9 cellular contexts compared by ENCODE assay signal in the genomic region with DNA sequence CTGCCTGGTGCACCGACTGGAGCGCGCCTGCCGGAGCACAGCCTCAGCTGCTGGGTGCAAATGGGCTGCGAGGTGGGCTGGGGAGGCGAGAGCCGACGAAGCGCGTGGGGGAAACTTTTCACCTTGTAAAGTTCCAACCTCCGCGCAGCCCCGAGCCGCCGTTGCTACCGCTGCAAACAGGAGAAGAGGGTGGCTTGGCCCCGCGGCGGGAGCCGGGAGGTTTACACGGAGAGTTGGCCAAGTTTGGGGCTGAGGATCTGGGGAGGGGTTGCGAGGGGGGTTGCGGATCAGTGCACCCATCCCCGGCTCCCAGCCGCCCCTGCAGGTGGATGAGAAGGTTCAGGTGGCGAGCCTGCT. TPM values are rescaled to one million over a fixed set of nuclear protein-coding genes. Genes with fewer than 3 reads are reported as not detected.
DNase-seq lines count a peak whose midpoint lies in the region; ATAC-seq and TF ChIP-seq lines count a peak whose summit lies in the region.
"Had no signal": no experiment of that assay in that cellular context is flagged by ENCODE, and none has a peak within 500 bp of the region (broad histone marks: within the 10 kb centered on the region; RNA-seq: fewer than 3 reads in every experiment).

No MANE protein-coding gene starts in this region.

- CTCF ChIA-PET in GM10248 (lab: Yijun Ruan, JAX) (no interaction called here), SK-N-SH (lab: Yijun Ruan, JAX) (interaction anchor here (1.2 to 1.8 kb wide), 4 partner anchors 9 to 666 kb away, joined by 3 to 10 read pairs (median 6); no protein-coding TSS in a partner anchor), OCI-LY7 (lab: Charles Lee; ENCODE audit: unreplicated experiment) (no interaction called here)

- no peaks in the 10 kb centered on the region for H3K36me3 ChIP-seq in SK-N-SH (replicated peaks in 1 of 2; ENCODE audit: control insufficient read depth in 1 of 2, insufficient read depth in 2 of 2, low read length in 1 of 2)
- no peaks in the 10 kb centered on the region for H3K36me3 ChIP-seq in right atrium auricular region
- no peaks in the 10 kb centered on the region for H3K36me3 ChIP-seq in OCI-LY7 (ENCODE audit: insufficient read depth, low read length)

- H3K4me2 ChIP-seq in SK-N-SH, result peak overlapping the region; percentile 94
- H3K4me2 ChIP-seq in OCI-LY7 (ENCODE audit: low read length), result no peak overlapping the region

- TF ChIP-seq CTCF in GM10248 (IDR thresholded peaks at IDR 0.05; ENCODE audit: control extremely low read depth, extremely low read depth, low read depth, missing control alignments) (no peak), SK-N-SH (IDR thresholded peaks at IDR 0.05) (no peak), right atrium auricular region (IDR thresholded peaks at IDR 0.05) (no peak), OCI-LY7 (conservative IDR thresholded peaks at IDR 0.05; ENCODE audit: low read length) (no peak)

- peak overlapping the region in 1 of 2 experiments; percentile 60; a peak in 2 of 4 replicates for H3K27ac ChIP-seq in SK-N-SH (ENCODE audit: low read depth in 2 of 2, low read length in 1 of 2)
- no peak overlapping the region for H3K27ac ChIP-seq in right atrium auricular region
- H3K27ac ChIP-seq in OCI-LY7 (ENCODE audit: low read depth, low read length, poor library complexity, severe bottlenecking), result no peak overlapping the region

- POLR2A ChIA-PET in GM10248 (lab: Yijun Ruan, JAX), result no interaction called here
- POLR2A ChIA-PET in SK-N-SH (lab: Yijun Ruan, JAX), result no interaction called here
- POLR2A ChIA-PET in OCI-LY7 (lab: Charles Lee), result no interaction called here

- H3K9ac ChIP-seq in SK-N-SH, result peak overlapping the region; percentile 73; the same call in 1 of the 2 replicates

- H3K79me2 ChIP-seq in SK-N-SH (ENCODE audit: insufficient read depth) (peaks cover 28% of the 10 kb centered on the region; the same call in 1 of the 2 replicates), OCI-LY7 (ENCODE audit: insufficient read depth, low read depth, low read length) (no peaks in the 10 kb centered on the region)

- no peaks in the 10 kb centered on the region; the same call in 1 of the 2 replicates for H3K27me3 ChIP-seq in SK-N-SH (ENCODE audit: insufficient read depth)
- H3K27me3 ChIP-seq in right atrium auricular region, result peaks cover 0 to 5% of the 10 kb centered on the region in 2 donors

- TF ChIP-seq EP300 in SK-N-SH (IDR thresholded peaks at IDR 0.05; ENCODE audit: borderline replicate concordance in 1 of 2, low read depth in 1 of 2, low read length in 1 of 2), result no peak

- H3K9me2 ChIP-seq in SK-N-SH (no peaks in the 10 kb centered on the region), OCI-LY7 (ENCODE audit: insufficient read depth, low read length) (no peaks in the 10 kb centered on the region)

- DNase-seq in GM10248 (ENCODE audit: extremely low spot score), result peak; percentile 8
- DNase-seq in SK-N-SH, result no peak
- no peak for DNase-seq in right atrium auricular region (ENCODE audit: low spot score)
- peak; percentile 38 for DNase-seq in putamen (ENCODE audit: low spot score)
- DNase-seq in OCI-LY7 (ENCODE audit: low spot score), result no peak
- no peak for DNase-seq in GM19240 (ENCODE audit: insufficient read length, low spot score)
- no peak for DNase-seq in stimulated activated CD8-positive, alpha-beta memory T cell treated with anti-CD3 and anti-CD28 coated beads, Interleukin-4, amount 100 ng/mL, for 48 hours
- DNase-seq: activated CD4-positive, alpha-beta T cell treated with anti-CD3 and anti-CD28 coated beads, Interleukin-2, amount 50 U/mL, for 4 hours had no signal

- WGBS in SK-N-SH (ENCODE audit: low lambda C conversion rate), result 2% methylated on average over 12 of the region's 26 CpGs

- TF ChIP-seq RAD21 in SK-N-SH (IDR thresholded peaks at IDR 0.05; ENCODE audit: low read length), result no peak

- H2AFZ ChIP-seq in SK-N-SH (ENCODE audit: low read depth) (peak overlapping the region; percentile 93), OCI-LY7 (ENCODE audit: low read length) (no peak overlapping the region)

- H4K20me1 ChIP-seq in SK-N-SH (ENCODE audit: insufficient read depth), result no peaks in the 10 kb centered on the region
- no peaks in the 10 kb centered on the region for H4K20me1 ChIP-seq in OCI-LY7 (ENCODE audit: insufficient read depth, low read length)

- H3K9me3 ChIP-seq in SK-N-SH, result 0 out of 2 replicates have a peak, but pooled peaks cover 6% of the 10 kb centered on the region
- H3K9me3 ChIP-seq in right atrium auricular region, result no peaks in the 10 kb centered on the region
- no peaks in the 10 kb centered on the region for H3K9me3 ChIP-seq in OCI-LY7 (ENCODE audit: low read length)

- H3K4me3 ChIP-seq in SK-N-SH (ENCODE audit: low read depth in 2 of 2, low read length in 1 of 2) (peak overlapping the region; percentile 53 to 89), right atrium auricular region (peak overlapping the region; percentile 34 to 47), OCI-LY7 (ENCODE audit: low read depth, low read length, poor library complexity, severe bottlenecking) (no peak overlapping the region)

- BruUV-seq in OCI-LY7 (replicated peaks; lab: Mats Ljungman, UMichigan), result no TSS peak

- H3F3A ChIP-seq in SK-N-SH (replicated peaks; ENCODE audit: insufficient read depth), result peaks cover 13% of the 10 kb centered on the region

- intact Hi-C loops in OCI-LY7 (cut with micrococcal nuclease; ENCODE audit: unreplicated experiment), result no loop called here

- H3K4me1 ChIP-seq in SK-N-SH (ENCODE audit: control insufficient read depth in 1 of 2, insufficient read depth in 2 of 2, low read depth in 1 of 2, low read length in 1 of 2), result peaks cover 0 to 30% of the 10 kb centered on the region in 2 experiments; a peak in 2 of 4 replicates
- peaks cover 0 to 24% of the 10 kb centered on the region in 2 donors for H3K4me1 ChIP-seq in right atrium auricular region
- H3K4me1 ChIP-seq in OCI-LY7 (ENCODE audit: insufficient read depth, low read length, poor library complexity, severe bottlenecking), result no peaks in the 10 kb centered on the region

- ATAC-seq in HG03565 (IDR thresholded peaks at IDR 0.05; ENCODE audit: unreplicated experiment), result no peak

TF ChIP-seq in SK-N-SH, 30 proteins besides CTCF, POLR2A, EP300 and RAD21 (continues in another document):
- TF ChIP-seq EZH2phosphoT487 (IDR thresholded peaks at IDR 0.05; ENCODE audit: borderline replicate concordance, low read depth) (no peak), RFX5 (IDR thresholded peaks at IDR 0.05; ENCODE audit: low read length) (no peak), TCF12 (IDR thresholded peaks at IDR 0.05) (no peak), SIN3A (IDR thresholded peaks at IDR 0.05; ENCODE audit: borderline replicate concordance, low read depth, low read length) (no peak), FOXM1 (IDR thresholded peaks at IDR 0.05; ENCODE audit: low read depth) (no peak), TAF1 (IDR thresholded peaks at IDR 0.05; ENCODE audit: borderline replicate concordance, low read depth, low read length) (no peak), MXI1 (IDR thresholded peaks at IDR 0.05; ENCODE audit: low read depth, low read length) (no peak)
- TF ChIP-seq, protein P1, sequence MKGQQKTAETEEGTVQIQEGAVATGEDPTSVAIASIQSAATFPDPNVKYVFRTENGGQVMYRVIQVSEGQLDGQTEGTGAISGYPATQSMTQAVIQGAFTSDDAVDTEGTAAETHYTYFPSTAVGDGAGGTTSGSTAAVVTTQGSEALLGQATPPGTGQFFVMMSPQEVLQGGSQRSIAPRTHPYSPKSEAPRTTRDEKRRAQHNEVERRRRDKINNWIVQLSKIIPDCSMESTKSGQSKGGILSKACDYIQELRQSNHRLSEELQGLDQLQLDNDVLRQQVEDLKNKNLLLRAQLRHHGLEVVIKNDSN (IDR thresholded peaks at IDR 0.05; ENCODE audit: borderline replicate concordance, low read depth), result no peak
- TF ChIP-seq, protein P2, sequence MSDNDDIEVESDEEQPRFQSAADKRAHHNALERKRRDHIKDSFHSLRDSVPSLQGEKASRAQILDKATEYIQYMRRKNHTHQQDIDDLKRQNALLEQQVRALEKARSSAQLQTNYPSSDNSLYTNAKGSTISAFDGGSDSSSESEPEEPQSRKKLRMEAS (IDR thresholded peaks at IDR 0.05; ENCODE audit: low read depth), result no peak
- TF ChIP-seq, protein P3, sequence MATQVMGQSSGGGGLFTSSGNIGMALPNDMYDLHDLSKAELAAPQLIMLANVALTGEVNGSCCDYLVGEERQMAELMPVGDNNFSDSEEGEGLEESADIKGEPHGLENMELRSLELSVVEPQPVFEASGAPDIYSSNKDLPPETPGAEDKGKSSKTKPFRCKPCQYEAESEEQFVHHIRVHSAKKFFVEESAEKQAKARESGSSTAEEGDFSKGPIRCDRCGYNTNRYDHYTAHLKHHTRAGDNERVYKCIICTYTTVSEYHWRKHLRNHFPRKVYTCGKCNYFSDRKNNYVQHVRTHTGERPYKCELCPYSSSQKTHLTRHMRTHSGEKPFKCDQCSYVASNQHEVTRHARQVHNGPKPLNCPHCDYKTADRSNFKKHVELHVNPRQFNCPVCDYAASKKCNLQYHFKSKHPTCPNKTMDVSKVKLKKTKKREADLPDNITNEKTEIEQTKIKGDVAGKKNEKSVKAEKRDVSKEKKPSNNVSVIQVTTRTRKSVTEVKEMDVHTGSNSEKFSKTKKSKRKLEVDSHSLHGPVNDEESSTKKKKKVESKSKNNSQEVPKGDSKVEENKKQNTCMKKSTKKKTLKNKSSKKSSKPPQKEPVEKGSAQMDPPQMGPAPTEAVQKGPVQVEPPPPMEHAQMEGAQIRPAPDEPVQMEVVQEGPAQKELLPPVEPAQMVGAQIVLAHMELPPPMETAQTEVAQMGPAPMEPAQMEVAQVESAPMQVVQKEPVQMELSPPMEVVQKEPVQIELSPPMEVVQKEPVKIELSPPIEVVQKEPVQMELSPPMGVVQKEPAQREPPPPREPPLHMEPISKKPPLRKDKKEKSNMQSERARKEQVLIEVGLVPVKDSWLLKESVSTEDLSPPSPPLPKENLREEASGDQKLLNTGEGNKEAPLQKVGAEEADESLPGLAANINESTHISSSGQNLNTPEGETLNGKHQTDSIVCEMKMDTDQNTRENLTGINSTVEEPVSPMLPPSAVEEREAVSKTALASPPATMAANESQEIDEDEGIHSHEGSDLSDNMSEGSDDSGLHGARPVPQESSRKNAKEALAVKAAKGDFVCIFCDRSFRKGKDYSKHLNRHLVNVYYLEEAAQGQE (IDR thresholded peaks at IDR 0.05; ENCODE audit: low read depth, low read length), result no peak

RNA-seq across cellular contexts. Expression of a gene that starts 0.6 kb away (rescaled TPM):
- 0.76 and 0.87 TPM in 2 replicates for polyA plus RNA-seq in SK-N-SH (2012; rRNA removed)
- 0.53 and 0.72 TPM in 2 replicates for polyA plus RNA-seq in SK-N-SH (2012; cell fraction: cytosol; rRNA removed)
- 0.53 and 1.3 TPM in 2 replicates for polyA plus RNA-seq in SK-N-SH (2012; cell fraction: nucleus; rRNA removed)
- total RNA-seq in right atrium auricular region (under 1 TPM; 0.33 to 0.75 TPM), OCI-LY7 (2022) (not detected in 2 replicates)
- total RNA-seq in OCI-LY7 (2014; rRNA removed; shearing (Covaris generic)), result not detected in 2 replicates

Comparison
In these comparisons a context has a peak if more than half of its experiments do, and no peak if none do; other contexts are left out.
1. DNase-seq: peak in GM10248 (single experiment) and putamen (single experiment); none in SK-N-SH (single experiment), right atrium auricular region (single experiment), OCI-LY7 (single experiment), GM19240 (single experiment) and stimulated activated CD8-positive, alpha-beta memory T cell treated with anti-CD3 and anti-CD28 coated beads, Interleukin-4, amount 100 ng/mL, for 48 hours (single experiment).